ENCODE assay signal across 8 cellular contexts in genomic region chrX:150486011-150486410, GRCh38.
DNase-seq lines count a peak whose midpoint lies in the region; ATAC-seq lines count a peak whose summit lies in the region.

No MANE protein-coding gene starts in this region.

- H3K27me3 ChIP-seq in H7 (ENCODE audit: control insufficient read depth, insufficient read depth, low read length) (no peaks in the 10 kb centered on the region), SJCRH30 (no peaks in the 10 kb centered on the region)

- H3K36me3 ChIP-seq in H7 (replicated peaks; ENCODE audit: control insufficient read depth, insufficient read depth, low read length) (no peaks in the 10 kb centered on the region), SJCRH30 (no peaks in the 10 kb centered on the region; the same call in 1 of the 2 replicates)

- H3K4me1 ChIP-seq in SJCRH30, result no peaks in the 10 kb centered on the region

- H3K27me3 Mint-ChIP-seq in activated naive CD8-positive, alpha-beta T cell treated with anti-CD3 and anti-CD28 coated beads, Interleukin-2, amount 50 U/mL, for 24 hours, result no peaks in the 10 kb centered on the region

- H3K9me3 ChIP-seq in SJCRH30 (replicated peaks), result no peaks in the 10 kb centered on the region

- H3K9me3 Mint-ChIP-seq in activated naive CD8-positive, alpha-beta T cell treated with anti-CD3 and anti-CD28 coated beads, Interleukin-2, amount 50 U/mL, for 24 hours, result no peaks in the 10 kb centered on the region

- H3K4me3 ChIP-seq in H7 (ENCODE audit: insufficient read depth, low read depth, low read length), result no peak overlapping the region
- H3K4me3 ChIP-seq in SJCRH30, result no peak overlapping the region

- H3K4me1 Mint-ChIP-seq in activated naive CD8-positive, alpha-beta T cell treated with anti-CD3 and anti-CD28 coated beads, Interleukin-2, amount 50 U/mL, for 24 hours, result peaks cover 35% of the 10 kb centered on the region

- intact Hi-C loops in left ventricle myocardium superior (cut with micrococcal nuclease), result no loop called here

- no peak for ATAC-seq in activated naive CD8-positive, alpha-beta T cell treated with anti-CD3 and anti-CD28 coated beads, Interleukin-2, amount 50 U/mL, for 24 hours
- ATAC-seq in left ventricle myocardium superior, result peak; percentile 66
- ATAC-seq in GM19463 (IDR thresholded peaks at IDR 0.05; ENCODE audit: unreplicated experiment), result no peak

- no peak overlapping the region for H3K4me3 Mint-ChIP-seq in activated naive CD8-positive, alpha-beta T cell treated with anti-CD3 and anti-CD28 coated beads, Interleukin-2, amount 50 U/mL, for 24 hours

- H3K36me3 Mint-ChIP-seq in activated naive CD8-positive, alpha-beta T cell treated with anti-CD3 and anti-CD28 coated beads, Interleukin-2, amount 50 U/mL, for 24 hours (ENCODE audit: low read depth), result no peaks in the 10 kb centered on the region

- no peak overlapping the region for H3K27ac Mint-ChIP-seq in activated naive CD8-positive, alpha-beta T cell treated with anti-CD3 and anti-CD28 coated beads, Interleukin-2, amount 50 U/mL, for 24 hours

- H3K27ac ChIP-seq in SJCRH30, result no peak overlapping the region

- DNase-seq in COLO668 (lab: John Stamatoyannopoulos, UW; ENCODE audit: unreplicated experiment), result peak; percentile 17
- peak; percentile 59 for DNase-seq in H7
- DNase-seq in SJCRH30, result peak; percentile 38 to 60
- peak; percentile 46 for DNase-seq in activated naive CD8-positive, alpha-beta T cell treated with anti-CD3 and anti-CD28 coated beads, Interleukin-2, amount 50 U/mL, for 24 hours
- DNase-seq in left ventricle myocardium superior, result peak; percentile 46
- peak in 2 of 3 donors; percentile 36 to 44 for DNase-seq in stimulated activated CD4-positive, alpha-beta T cell treated with anti-CD3 and anti-CD28 coated beads, Interleukin-12 subunit alpha, Interleukin-12 subunit beta, amount 100 ng/mL, for 48 hours (ENCODE audit: low read depth in 2 of 3, low spot score in 1 of 3)
- no peak for DNase-seq in epidermal melanocyte (ENCODE audit: insufficient read length, low spot score)
